In genomic region chr14:24366664-24367505, GRCh38 we compare ENCODE assay signal across 8 cellular contexts. TPM values are rescaled to one million over a fixed set of nuclear protein-coding genes. Genes with fewer than 3 reads are reported as not detected.
A peak's percentile ranks its signal among the peaks of the same experiment; 100 is the strongest.
DNase-seq lines count a peak whose midpoint lies in the region; ATAC-seq and TF ChIP-seq lines count a peak whose summit lies in the region.

No MANE protein-coding gene starts in this region.

- TF ChIP-seq EP300 in SK-N-SH (IDR thresholded peaks at IDR 0.05; ENCODE audit: borderline replicate concordance in 1 of 2, low read depth in 1 of 2, low read length in 1 of 2) = peak; percentile 53 to 62; a peak in 2 of 4 replicates

- intact Hi-C loops in left lung (cut with DNase I) = loop anchor here in 1 of 2 donors (5.0 kb wide), 1 partner anchor 65 kb away; no protein-coding TSS in a partner anchor

- no peaks in the 10 kb centered on the region for H3K9me3 ChIP-seq in MM.1S (replicated peaks; ENCODE audit: insufficient read depth, low read length)
- H3K9me3 ChIP-seq in SK-N-SH = no peaks in the 10 kb centered on the region
- H3K9me3 ChIP-seq in duodenal mucosa (ENCODE audit: control insufficient read depth in 1 of 2, low read length in 2 of 2) = no peaks in the 10 kb centered on the region
- no peaks in the 10 kb centered on the region for H3K9me3 ChIP-seq in left lung

- no peaks in the 10 kb centered on the region for H3K79me2 ChIP-seq in MM.1S (ENCODE audit: low read length)
- H3K79me2 ChIP-seq in SK-N-SH (ENCODE audit: insufficient read depth) = no peaks in the 10 kb centered on the region

- H3F3A ChIP-seq in MM.1S (ENCODE audit: insufficient read depth, low read length) (0 out of 2 replicates have a peak, but pooled peaks cover 3% of the 10 kb centered on the region), SK-N-SH (replicated peaks; ENCODE audit: insufficient read depth) (peaks cover 23% of the 10 kb centered on the region)

- WGBS in SK-N-SH (ENCODE audit: low lambda C conversion rate) = 3% methylated on average over 29 of the region's 46 CpGs

- H2AFZ ChIP-seq in MM.1S (ENCODE audit: low read length) (peak overlapping the region; percentile 77), SK-N-SH (ENCODE audit: low read depth) (peak overlapping the region; percentile 93)

- H3K9me2 ChIP-seq in MM.1S (replicated peaks; ENCODE audit: insufficient read depth, low read length) (no peaks in the 10 kb centered on the region), SK-N-SH (no peaks in the 10 kb centered on the region)

- H3K27me3 ChIP-seq in MM.1S (replicated peaks; ENCODE audit: insufficient read depth, low read length) (no peaks in the 10 kb centered on the region), SK-N-SH (ENCODE audit: insufficient read depth) (no peaks in the 10 kb centered on the region), duodenal mucosa (ENCODE audit: control insufficient read depth in 1 of 2, insufficient read depth in 2 of 2, low read length in 2 of 2) (no peaks in the 10 kb centered on the region), left lung (peaks cover 0 to 58% of the 10 kb centered on the region in 2 donors)

- H3K4me1 ChIP-seq in MM.1S (ENCODE audit: low read length) = no peaks in the 10 kb centered on the region
- peaks cover 14 to 25% of the 10 kb centered on the region in 2 experiments; a peak in 3 of 4 replicates for H3K4me1 ChIP-seq in SK-N-SH (ENCODE audit: control insufficient read depth in 1 of 2, insufficient read depth in 2 of 2, low read depth in 1 of 2, low read length in 1 of 2)
- peaks cover 12 to 16% of the 10 kb centered on the region in 2 donors for H3K4me1 ChIP-seq in duodenal mucosa (ENCODE audit: control insufficient read depth in 1 of 2, insufficient read depth in 2 of 2, low read length in 2 of 2)
- peaks cover 5 to 29% of the 10 kb centered on the region in 2 donors for H3K4me1 ChIP-seq in left lung

- H3K27ac ChIP-seq in MM.1S (ENCODE audit: low read length) (peak overlapping the region; percentile 70; the same call in 1 of the 2 replicates), SK-N-SH (ENCODE audit: low read depth in 2 of 2, low read length in 1 of 2) (peak overlapping the region; percentile 93 to 99), duodenal mucosa (ENCODE audit: low read depth, low read length) (peak overlapping the region; percentile 74), left lung (peak overlapping the region; percentile 78 to 94)

- peak overlapping the region; percentile 74 for H3K9ac ChIP-seq in MM.1S (ENCODE audit: low read length)
- H3K9ac ChIP-seq in SK-N-SH = peak overlapping the region; percentile 62
- peak overlapping the region; percentile 59 to 74 for H3K9ac ChIP-seq in duodenal mucosa (ENCODE audit: low read depth in 1 of 2, low read length in 2 of 2)

- ATAC-seq in left lung = peak; percentile 84

- DNase-seq in activated naive CD4-positive, alpha-beta T cell treated with Interleukin-2 at 50 U/mL for 16 hours = peak; percentile 8
- no peak for DNase-seq in activated naive CD4-positive, alpha-beta T cell (lab: John Stamatoyannopoulos, UW)
- DNase-seq in HCEC 1CT (peak; percentile 85), MM.1S (peak; percentile 86), SK-N-SH (peak; percentile 85), left lung (peak; percentile 91 to 93)
- peak; percentile 59 for DNase-seq in stimulated activated CD8-positive, alpha-beta memory T cell treated with anti-CD3 and anti-CD28 coated beads, Interleukin-4, amount 100 ng/mL, for 48 hours

- TF ChIP-seq RAD21 in SK-N-SH (IDR thresholded peaks at IDR 0.05; ENCODE audit: low read length) = no peak; the same call in 1 of the 2 replicates

- H3K4me2 ChIP-seq in MM.1S (ENCODE audit: low read depth, low read length) (peak overlapping the region; percentile 95), SK-N-SH (peak overlapping the region; percentile 100)

- H4K20me1 ChIP-seq in MM.1S (ENCODE audit: insufficient read depth, low read length) (no peaks in the 10 kb centered on the region), SK-N-SH (ENCODE audit: insufficient read depth) (no peaks in the 10 kb centered on the region)

- H3K4me3 ChIP-seq in MM.1S (ENCODE audit: low read length) (peak overlapping the region; percentile 58), SK-N-SH (ENCODE audit: low read depth in 2 of 2, low read length in 1 of 2) (peak overlapping the region; percentile 85 to 86), duodenal mucosa (ENCODE audit: low read depth in 1 of 2, low read length in 2 of 2) (peak overlapping the region; percentile 60 to 70), left lung (peak overlapping the region; percentile 14 to 46)

- TF ChIP-seq CTCF in MM.1S (IDR thresholded peaks at IDR 0.05; ENCODE audit: low read length) (no peak), SK-N-SH (IDR thresholded peaks at IDR 0.05) (no peak), left lung (IDR thresholded peaks at IDR 0.05) (no peak)

- no peaks in the 10 kb centered on the region for H3K36me3 ChIP-seq in MM.1S (replicated peaks; ENCODE audit: insufficient read depth, low read length)
- no peaks in the 10 kb centered on the region for H3K36me3 ChIP-seq in SK-N-SH (replicated peaks in 1 of 2; ENCODE audit: control insufficient read depth in 1 of 2, insufficient read depth in 2 of 2, low read length in 1 of 2)
- no peaks in the 10 kb centered on the region for H3K36me3 ChIP-seq in duodenal mucosa (ENCODE audit: control insufficient read depth in 1 of 2, insufficient read depth in 2 of 2, low read length in 2 of 2)
- H3K36me3 ChIP-seq in left lung = no peaks in the 10 kb centered on the region

- POLR2A ChIA-PET in SK-N-SH (lab: Yijun Ruan, JAX) = interaction anchor here (0.8 to 2.3 kb wide), 8 partner anchors 23 to 133 kb away, joined by 3 to 37 read pairs (median 4); partner anchors contain the start of genes CBLN3, KHNYN and SDR39U1

- CTCF ChIA-PET in SK-N-SH (lab: Yijun Ruan, JAX) = interaction anchor here (0.7 to 2.4 kb wide), 33 partner anchors 8 to 143 kb away, joined by 3 to 275 read pairs (median 11); partner anchors contain the start of genes CBLN3, CIDEB, KHNYN and LTB4R2

TF ChIP-seq in SK-N-SH, 30 proteins besides CTCF, POLR2A, EP300 and RAD21 (continues in another document):
- peak; percentile 51 for TF ChIP-seq MAX (IDR thresholded peaks at IDR 0.05; ENCODE audit: low read depth)
- 0 out of 2 replicates have a peak, but pooled peaks have one; percentile 28 for TF ChIP-seq FOXM1 (IDR thresholded peaks at IDR 0.05; ENCODE audit: low read depth)
- TF ChIP-seq USF1 (IDR thresholded peaks at IDR 0.05; ENCODE audit: borderline replicate concordance, low read depth) = 0 out of 2 replicates have a peak, but pooled peaks have one; percentile 31
- peak; percentile 90 for TF ChIP-seq TCF12 (IDR thresholded peaks at IDR 0.05)
- TF ChIP-seq ZBTB33 (IDR thresholded peaks at IDR 0.05; ENCODE audit: borderline replicate concordance, low read depth) = no peak
- peak; percentile 52 for TF ChIP-seq TAF1 (IDR thresholded peaks at IDR 0.05; ENCODE audit: borderline replicate concordance, low read depth, low read length)
- no peak for TF ChIP-seq ELF1 (IDR thresholded peaks at IDR 0.05)
- TF ChIP-seq RCOR1 (IDR thresholded peaks at IDR 0.05; ENCODE audit: low read length) = peak; percentile 25
- 0 out of 2 replicates have a peak, but pooled peaks have one; percentile 57 for TF ChIP-seq SIN3A (IDR thresholded peaks at IDR 0.05; ENCODE audit: borderline replicate concordance, low read depth, low read length)
- no peak for TF ChIP-seq GATA2 (CRISPR knock-in tag; IDR thresholded peaks at IDR 0.05)
- TF ChIP-seq FOXJ3 (CRISPR knock-in tag; IDR thresholded peaks at IDR 0.05) = no peak

RNA-seq across cellular contexts. Expression of gene NFATC4, which starts 1.1 kb away (rescaled TPM):
- polyA plus RNA-seq in SK-N-SH (2012; rRNA removed) = 24.9 and 25.3 TPM in 2 replicates
- polyA plus RNA-seq in SK-N-SH (2012; cell fraction: cytosol; rRNA removed) = 4.8 and 5.9 TPM in 2 replicates
- polyA plus RNA-seq in SK-N-SH (2012; cell fraction: nucleus; rRNA removed) = 152 and 250 TPM in 2 replicates
- total RNA-seq in left lung = 10 to 100 TPM; 39.4 to 64.2 TPM

RNA-seq across cellular contexts. Expression of gene RIPK3, which starts 27.1 kb away (rescaled TPM):
- not detected in 2 replicates for polyA plus RNA-seq in SK-N-SH (2012; rRNA removed)
- not detected in 2 replicates for polyA plus RNA-seq in SK-N-SH (2012; cell fraction: cytosol; rRNA removed)
- polyA plus RNA-seq in SK-N-SH (2012; cell fraction: nucleus; rRNA removed) = not detected in 2 replicates
- total RNA-seq in left lung = 10 to 100 TPM; 16.1 to 26.3 TPM

RNA-seq across cellular contexts. Expression of gene NYNRIN, which starts 31.9 kb away (rescaled TPM):
- 4.7 and 4.8 TPM in 2 replicates for polyA plus RNA-seq in SK-N-SH (2012; rRNA removed)
- 1.7 and 2.7 TPM in 2 replicates for polyA plus RNA-seq in SK-N-SH (2012; cell fraction: cytosol; rRNA removed)
- polyA plus RNA-seq in SK-N-SH (2012; cell fraction: nucleus; rRNA removed) = 6.6 and 8.6 TPM in 2 replicates
- 10 to 100 TPM; 16.2 to 23.4 TPM for total RNA-seq in left lung

RNA-seq across cellular contexts. Expression of gene ADCY4, which starts 32.0 kb away (rescaled TPM):
- polyA plus RNA-seq in SK-N-SH (2012; rRNA removed) = 0.03 and 0.08 TPM in 2 replicates
- polyA plus RNA-seq in SK-N-SH (2012; cell fraction: cytosol; rRNA removed) = 0.07 TPM in 1 of 2 replicates, not detected in the other
- 0.39 and 0.62 TPM in 2 replicates for polyA plus RNA-seq in SK-N-SH (2012; cell fraction: nucleus; rRNA removed)
- total RNA-seq in left lung = 10 to 100 TPM; 38.2 to 45.2 TPM

RNA-seq across cellular contexts. Expression of gene LTB4R, which starts 55.6 kb away (rescaled TPM):
- polyA plus RNA-seq in SK-N-SH (2012; rRNA removed) = 11.9 and 14.0 TPM in 2 replicates
- 0.72 and 1.2 TPM in 2 replicates for polyA plus RNA-seq in SK-N-SH (2012; cell fraction: cytosol; rRNA removed)
- 187 and 244 TPM in 2 replicates for polyA plus RNA-seq in SK-N-SH (2012; cell fraction: nucleus; rRNA removed)
- 10 to 100 TPM in 1 of 2 donors, 1 to 10 TPM in 1; 5.9 to 26.1 TPM for total RNA-seq in left lung

Comparison
In these comparisons a context has a peak if more than half of its experiments do, and no peak if none do; other contexts are left out.
1. DNase-seq: peak in activated naive CD4-positive, alpha-beta T cell treated with Interleukin-2 at 50 U/mL for 16 hours (single experiment), HCEC 1CT (single experiment), MM.1S (single experiment), SK-N-SH (single experiment), left lung (2 of 2) and stimulated activated CD8-positive, alpha-beta memory T cell treated with anti-CD3 and anti-CD28 coated beads, Interleukin-4, amount 100 ng/mL, for 48 hours (single experiment); none in activated naive CD4-positive, alpha-beta T cell (0 of 4).
2. H3K4me3 ChIP-seq: peak in every context shown above with its lines; median percentile 86 in SK-N-SH; 65 in duodenal mucosa; 58 in MM.1S; 30 in left lung.
3. Peak in every context shown above with its lines, with median percentiles within 50 percentile points of each other: H3K27ac ChIP-seq and H3K9ac ChIP-seq.